ENCODE assay signal across 11 cellular contexts in the genomic region with DNA sequence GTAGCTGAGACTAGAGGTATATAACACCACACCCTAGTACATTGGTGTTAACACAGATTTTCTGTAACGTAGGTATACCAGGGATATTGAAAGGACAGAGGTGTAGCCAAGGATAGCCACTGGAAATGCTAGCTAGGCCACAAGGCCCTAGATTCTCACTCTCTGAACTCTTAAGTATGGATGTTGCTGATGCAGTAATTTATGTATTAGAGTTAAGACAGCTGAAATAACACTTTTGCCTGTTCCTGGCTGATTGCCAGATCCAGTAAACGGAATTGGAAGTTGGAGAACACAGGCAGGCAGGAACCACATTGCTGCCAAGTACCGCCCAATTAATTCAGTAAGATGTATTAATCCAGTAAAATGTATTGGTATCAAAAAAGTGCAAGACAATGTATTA. TPM values are rescaled to one million over a fixed set of nuclear protein-coding genes. Genes with fewer than 3 reads are reported as not detected.
DNase-seq lines count a peak whose midpoint lies in the region; ATAC-seq and TF ChIP-seq lines count a peak whose summit lies in the region.
"Had no signal": no experiment of that assay in that cellular context is flagged by ENCODE, and none has a peak within 500 bp of the region (broad histone marks: within the 10 kb centered on the region; RNA-seq: fewer than 3 reads in every experiment).

No MANE protein-coding gene starts in this region.

- no peak overlapping the region for H3K27ac ChIP-seq in KMS-11

- H3K9me3 ChIP-seq in BE2C, result no peaks in the 10 kb centered on the region

- H2AFZ ChIP-seq in KMS-11 (ENCODE audit: low read depth), result no peak overlapping the region

- H3K9ac ChIP-seq in KMS-11, result no peak overlapping the region

- H3K27me3 ChIP-seq in BE2C, result no peaks in the 10 kb centered on the region
- H3K27me3 ChIP-seq in KMS-11 (ENCODE audit: insufficient read depth, low read depth), result no peaks in the 10 kb centered on the region

- TF ChIP-seq CTCF in BE2C (IDR thresholded peaks at IDR 0.05; ENCODE audit: low read depth, low read length), result no peak
- no peak for TF ChIP-seq CTCF in KMS-11 (conservative IDR thresholded peaks at IDR 0.05; ENCODE audit: low read depth, low read length)
- TF ChIP-seq CTCF in choroid plexus epithelial cell (conservative IDR thresholded peaks at IDR 0.05; ENCODE audit: low read depth, low read length), result no peak

- no peak for ATAC-seq in GM18907 (IDR thresholded peaks at IDR 0.05; ENCODE audit: unreplicated experiment)
- ATAC-seq in GM18498 (IDR thresholded peaks at IDR 0.05; ENCODE audit: unreplicated experiment), result no peak
- no peak for ATAC-seq in HG02938 (IDR thresholded peaks at IDR 0.05; ENCODE audit: unreplicated experiment)

- H4K20me1 ChIP-seq in KMS-11 (ENCODE audit: insufficient read depth), result peaks cover 23% of the 10 kb centered on the region; the same call in 1 of the 2 replicates

- H3K4me1 ChIP-seq in BE2C, result peaks cover 4% of the 10 kb centered on the region
- H3K4me1 ChIP-seq in KMS-11 (ENCODE audit: low read depth, poor library complexity, severe bottlenecking), result peaks cover 22% of the 10 kb centered on the region

- H3K79me2 ChIP-seq in KMS-11 (ENCODE audit: insufficient read depth, low read depth), result peaks cover 68% of the 10 kb centered on the region

- peak overlapping the region; percentile 100 for H3K4me2 ChIP-seq in KMS-11

- 0 out of 2 replicates have a peak, but pooled peaks cover 2% of the 10 kb centered on the region for H3K36me3 ChIP-seq in BE2C
- H3K36me3 ChIP-seq in KMS-11 (ENCODE audit: insufficient read depth), result no peaks in the 10 kb centered on the region

- peak overlapping the region; percentile 11; the same call in 1 of the 2 replicates for H3K4me3 ChIP-seq in BE2C (ENCODE audit: low read depth, low read length)
- H3K4me3 ChIP-seq in KMS-11 (IDR thresholded peaks at IDR 0.05; ENCODE audit: insufficient read depth, low read depth, low read length), result no peak overlapping the region
- H3K4me3 ChIP-seq in choroid plexus epithelial cell (ENCODE audit: low read depth, low read length), result peak overlapping the region; percentile 94

- DNase-seq in BE2C, result no peak
- DNase-seq in choroid plexus epithelial cell (ENCODE audit: low read depth), result peak; percentile 56
- peak; percentile 47 for DNase-seq in myocyte (ENCODE audit: low read depth)
- no peak for DNase-seq in stimulated activated CD4-positive, alpha-beta T cell treated with anti-CD3 and anti-CD28 coated beads, Interleukin-2, amount 100 ng/mL, for 48 hours
- DNase-seq: caudate nucleus, NCI-H1048 had no signal

RNA-seq across cellular contexts. Expression of gene CALU, which starts 1.8 kb away (rescaled TPM):
- 159 TPM for polyA plus RNA-seq in BE2C (2012; ENCODE audit: insufficient read depth, insufficient read length, low read depth)
- total RNA-seq in myocyte, result 672 and 951 TPM in 2 replicates
- polyA plus RNA-seq in myocyte (2012), result 810 TPM

RNA-seq across cellular contexts. Expression of gene OPN1SW, which starts 34.6 kb away (rescaled TPM):
- polyA plus RNA-seq in BE2C (2012; ENCODE audit: insufficient read depth, insufficient read length, low read depth), result 5.5 TPM
- 2.8 and 3.4 TPM in 2 replicates for total RNA-seq in myocyte
- 4.0 TPM for polyA plus RNA-seq in myocyte (2012)
- total RNA-seq: omental fat pad had no signal

RNA-seq across cellular contexts. Expression of gene CCDC136, which starts 50.8 kb away (rescaled TPM):
- polyA plus RNA-seq in BE2C (2012; ENCODE audit: insufficient read depth, insufficient read length, low read depth), result 90.5 TPM
- total RNA-seq in myocyte, result 4.6 and 5.0 TPM in 2 replicates
- 5.3 TPM for polyA plus RNA-seq in myocyte (2012)

Comparison
In these comparisons a context has a peak if more than half of its experiments do, and no peak if none do; other contexts are left out.
1. DNase-seq: peak in choroid plexus epithelial cell (single experiment) and myocyte (single experiment); none in BE2C (single experiment) and stimulated activated CD4-positive, alpha-beta T cell treated with anti-CD3 and anti-CD28 coated beads, Interleukin-2, amount 100 ng/mL, for 48 hours (0 of 2).